ENCODE assay signal across 14 cellular contexts in genomic region chr2:106996136-106996769, GRCh38.
DNase-seq lines count a peak whose midpoint lies in the region; ATAC-seq, FAIRE-seq and TF ChIP-seq lines count a peak whose summit lies in the region.
"Had no signal": no experiment of that assay in that cellular context is flagged by ENCODE, and none has a peak within 500 bp of the region (broad histone marks: within the 10 kb centered on the region; RNA-seq: fewer than 3 reads in every experiment).

No MANE protein-coding gene starts in this region.

- TF ChIP-seq EP300 in A549 (IDR thresholded peaks at IDR 0.05), result no peak

- DNase-seq in A549 (ENCODE audit: low read depth in 1 of 2, low spot score in 1 of 2), result no peak
- DNase-seq in NCI-H128 (lab: John Stamatoyannopoulos, UW; ENCODE audit: unreplicated experiment), result peak; percentile 77
- DNase-seq in NCI-H774 (lab: John Stamatoyannopoulos, UW), result peak; percentile 3
- no peak for DNase-seq in left ventricle myocardium inferior
- no peak for DNase-seq in coronary artery (ENCODE audit: low spot score)
- DNase-seq in right lobe of liver, result no peak
- no peak for DNase-seq in KG1 (lab: John Stamatoyannopoulos, UW)
- DNase-seq: H9, NCI-H2227 treated with DMSO at 0.1 percent for 48 hours, T1000 had no signal

- CTCF ChIA-PET in A549 (lab: Yijun Ruan, JAX), result no interaction called here

- H3K4me2 ChIP-seq in A549, result peak overlapping the region; percentile 77
- H3K4me2 ChIP-seq: KMS-11 had no signal

- no peak for TF ChIP-seq POLR2A in A549 (IDR thresholded peaks at IDR 0.05; ENCODE audit: low read length)
- TF ChIP-seq POLR2A in right lobe of liver (IDR thresholded peaks at IDR 0.05), result no peak

- TF ChIP-seq CTCF in A549 (IDR thresholded peaks at IDR 0.05), result no peak
- TF ChIP-seq CTCF in left ventricle myocardium inferior (IDR thresholded peaks at IDR 0.05; ENCODE audit: borderline replicate concordance), result no peak
- no peak for TF ChIP-seq CTCF in coronary artery (IDR thresholded peaks at IDR 0.05)
- TF ChIP-seq CTCF in right lobe of liver (IDR thresholded peaks at IDR 0.05), result no peak

- H3K4me3 ChIP-seq in A549 (no peak overlapping the region), left ventricle myocardium inferior (peak overlapping the region; percentile 22), coronary artery (no peak overlapping the region), right lobe of liver (no peak overlapping the region)

- WGBS in A549 (ENCODE audit: missing lambda C conversion rate), result 76% methylated on average over 11 of the region's 11 CpGs
- WGBS in right lobe of liver (ENCODE audit: insufficient coverage, low coverage, low lambda C conversion rate, missing lambda C conversion rate), result 51% methylated on average over 11 of the region's 11 CpGs

- H3K4me1 ChIP-seq in A549, result peaks cover 37% of the 10 kb centered on the region
- peaks cover 19% of the 10 kb centered on the region for H3K4me1 ChIP-seq in left ventricle myocardium inferior
- H3K4me1 ChIP-seq in right lobe of liver, result no peaks in the 10 kb centered on the region

- intact Hi-C loops in left ventricle myocardium inferior (cut with micrococcal nuclease), result no loop called here
- intact Hi-C loops in right lobe of liver (cut with DNase I), result no loop called here

- H3K36me3 ChIP-seq in left ventricle myocardium inferior (no peaks in the 10 kb centered on the region), right lobe of liver (no peaks in the 10 kb centered on the region)
- H3K36me3 ChIP-seq: neutrophil had no signal

- H3K27me3 ChIP-seq in left ventricle myocardium inferior (ENCODE audit: low read depth) (no peaks in the 10 kb centered on the region), right lobe of liver (no peaks in the 10 kb centered on the region)
- H3K27me3 ChIP-seq: neutrophil had no signal

- peak overlapping the region; percentile 70 to 80 for H3K27ac ChIP-seq in A549
- H3K27ac ChIP-seq in left ventricle myocardium inferior (replicated peaks), result no peak overlapping the region
- no peak overlapping the region for H3K27ac ChIP-seq in coronary artery
- H3K27ac ChIP-seq in right lobe of liver, result no peak overlapping the region
- H3K27ac ChIP-seq: HL-60, KMS-11, neutrophil had no signal

- no peak for TF ChIP-seq RAD21 in A549 (conservative IDR thresholded peaks at IDR 0.05 in 1 of 2, IDR thresholded peaks at IDR 0.05 in 1 of 2)

- H3K9me3 ChIP-seq in A549 (no peaks in the 10 kb centered on the region), left ventricle myocardium inferior (replicated peaks) (no peaks in the 10 kb centered on the region), right lobe of liver (no peaks in the 10 kb centered on the region)
- H3K9me3 ChIP-seq: neutrophil had no signal

- POLR2A ChIA-PET in A549 (lab: Yijun Ruan, JAX), result no interaction called here

- no peak for FAIRE-seq in A549 (lab: Jason Lieb, UNC)

- ATAC-seq in A549, result no peak
- ATAC-seq in HG03108 (IDR thresholded peaks at IDR 0.05; ENCODE audit: unreplicated experiment), result no peak
- ATAC-seq in right lobe of liver, result no peak

TF ChIP-seq in A549, 52 proteins besides CTCF, POLR2A, EP300 and RAD21:
- TF ChIP-seq SREBF2 (IDR thresholded peaks at IDR 0.05), result no peak
- TF ChIP-seq, protein P1, sequence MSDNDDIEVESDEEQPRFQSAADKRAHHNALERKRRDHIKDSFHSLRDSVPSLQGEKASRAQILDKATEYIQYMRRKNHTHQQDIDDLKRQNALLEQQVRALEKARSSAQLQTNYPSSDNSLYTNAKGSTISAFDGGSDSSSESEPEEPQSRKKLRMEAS (IDR thresholded peaks at IDR 0.05), result no peak
- no peak for TF ChIP-seq EHMT2 (IDR thresholded peaks at IDR 0.05; ENCODE audit: low read depth)
- no peak for TF ChIP-seq POLR2AphosphoS2 (conservative IDR thresholded peaks at IDR 0.05; ENCODE audit: low read length)
- no peak for TF ChIP-seq HOXB5 (CRISPR knock-in tag; IDR thresholded peaks at IDR 0.05)
- no peak for TF ChIP-seq CEBPB (IDR thresholded peaks at IDR 0.05)
- TF ChIP-seq CHD2 (IDR thresholded peaks at IDR 0.05; ENCODE audit: low read length, partially characterized antibody), result no peak
- no peak for TF ChIP-seq ZNF302 (CRISPR knock-in tag; IDR thresholded peaks at IDR 0.05)
- TF ChIP-seq HOXA7 (CRISPR knock-in tag; IDR thresholded peaks at IDR 0.05), result no peak
- TF ChIP-seq RFX5 (IDR thresholded peaks at IDR 0.05), result no peak
- TF ChIP-seq BHLHE40 (IDR thresholded peaks at IDR 0.05; ENCODE audit: low read depth, low read length), result no peak
- TF ChIP-seq TFCP2L1 (CRISPR knock-in tag; IDR thresholded peaks at IDR 0.05), result no peak
- no peak for TF ChIP-seq PBX3 (IDR thresholded peaks at IDR 0.05)

Comparison
In these comparisons a context has a peak if more than half of its experiments do, and no peak if none do; other contexts are left out.
1. DNase-seq: peak in NCI-H128 (single experiment) and NCI-H774 (single experiment); none in A549 (0 of 2), left ventricle myocardium inferior (single experiment), coronary artery (single experiment), right lobe of liver (0 of 3) and KG1 (single experiment).
2. H3K27ac ChIP-seq: peak in A549 (2 of 2); none in left ventricle myocardium inferior (single experiment), coronary artery (0 of 2) and right lobe of liver (0 of 3).